Comparison of ENCODE assay signal across 8 cellular contexts in the genomic region with DNA sequence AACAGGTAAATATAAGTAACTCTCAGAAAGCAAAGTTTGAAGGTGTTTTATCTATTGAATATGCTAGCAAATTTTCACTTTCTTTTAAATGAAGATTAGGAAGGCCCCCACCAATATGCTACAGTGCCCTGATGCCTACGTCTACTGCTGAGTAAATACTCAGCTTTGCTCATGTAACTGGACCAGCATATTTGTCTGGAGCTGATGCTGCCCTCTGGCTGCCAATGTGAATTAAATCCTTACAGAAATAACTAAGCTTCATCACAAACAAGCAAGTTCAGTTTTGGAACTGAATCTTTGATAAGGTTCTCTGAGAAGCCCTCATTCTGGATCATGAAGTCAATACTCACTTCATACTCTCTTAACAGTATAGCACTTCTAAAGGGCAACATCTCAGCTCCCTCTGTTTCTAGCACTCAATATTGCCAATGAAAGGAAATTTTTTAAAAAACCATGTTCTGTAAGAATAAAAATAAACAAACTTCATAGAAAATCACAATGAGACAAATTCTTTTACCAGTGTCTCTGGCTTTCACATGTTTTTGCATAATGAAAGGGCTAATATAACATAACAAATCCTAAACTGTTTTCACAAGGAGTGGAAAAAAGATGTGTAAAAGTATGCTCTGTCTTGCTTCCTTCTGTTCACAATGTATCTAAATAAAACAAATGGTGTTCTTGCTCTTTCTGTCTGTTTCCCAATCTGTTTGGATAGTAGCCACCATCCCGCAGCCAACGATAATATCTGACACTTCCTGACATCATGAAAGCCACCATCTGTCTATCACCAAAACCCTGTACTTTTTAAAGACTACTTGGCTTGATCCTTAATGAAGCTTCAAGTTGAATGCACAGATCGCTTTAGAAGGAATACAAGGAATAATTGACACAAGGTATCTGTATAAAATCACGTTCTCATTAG.
DNase-seq lines count a peak whose midpoint lies in the region; ATAC-seq and TF ChIP-seq lines count a peak whose summit lies in the region.

No MANE protein-coding gene starts in this region.

- H3K27ac ChIP-seq in thyroid gland = no peak overlapping the region

- intact Hi-C loops in thyroid gland (cut with DNase I) = no loop called here
- intact Hi-C loops in lower leg skin (cut with DNase I; ENCODE audit: low total_unique reads) = no loop called here

- H3K4me1 ChIP-seq in thyroid gland = no peaks in the 10 kb centered on the region

- in situ Hi-C loops in G401 (cut with HindIII; ENCODE audit: low sequenced_read_pairs) = no loop called here

- H3K9me3 ChIP-seq in thyroid gland = no peaks in the 10 kb centered on the region

- TF ChIP-seq POLR2A in thyroid gland (IDR thresholded peaks at IDR 0.05) = no peak
- no peak for TF ChIP-seq POLR2A in lower leg skin (IDR thresholded peaks at IDR 0.05)

- TF ChIP-seq CTCF in thyroid gland (IDR thresholded peaks at IDR 0.05) (peak in 4 of 6 experiments; percentile 15 to 52 (median 38)), lower leg skin (IDR thresholded peaks at IDR 0.05) (no peak)

- H3K27me3 ChIP-seq in thyroid gland = no peaks in the 10 kb centered on the region

- ATAC-seq in GM19397 (IDR thresholded peaks at IDR 0.05; ENCODE audit: unreplicated experiment) = no peak

- 56 to 57% methylated on average over 5 of the region's 5 CpGs for WGBS in thyroid gland, 2 donors
- 47 to 49% methylated on average over 5 of the region's 5 CpGs for WGBS in lower leg skin, 2 donors

- H3K36me3 ChIP-seq in thyroid gland = no peaks in the 10 kb centered on the region

- H3K4me3 ChIP-seq in thyroid gland (replicated peaks in 1 of 3) (no peak overlapping the region), lower leg skin (ENCODE audit: low read depth, poor library complexity, severe bottlenecking) (no peak overlapping the region)

- DNase-seq in G401 (ENCODE audit: low spot score) (peak; percentile 99), NCI-H2081 treated with DMSO at 0.1 percent for 48 hours (lab: John Stamatoyannopoulos, UW) (peak; percentile 49), astrocyte of the hippocampus (ENCODE audit: low read depth, low spot score) (peak; percentile 84), iPS-NIHi7 (ENCODE audit: extremely low spot score) (peak; percentile 26), thyroid gland (peak; percentile 21 to 34), lower leg skin (ENCODE audit: low spot score in 2 of 2) (no peak)
- no peak for DNase-seq in stimulated activated CD4-positive, alpha-beta T cell treated with anti-CD3 and anti-CD28 coated beads, Interleukin-4, amount 100 ng/mL, for 24 hours

Comparison
In these comparisons a context has a peak if more than half of its experiments do, and no peak if none do; other contexts are left out.
1. DNase-seq: peak in G401 (single experiment), NCI-H2081 treated with DMSO at 0.1 percent for 48 hours (single experiment), astrocyte of the hippocampus (single experiment), iPS-NIHi7 (single experiment) and thyroid gland (2 of 2); none in lower leg skin (0 of 2) and stimulated activated CD4-positive, alpha-beta T cell treated with anti-CD3 and anti-CD28 coated beads, Interleukin-4, amount 100 ng/mL, for 24 hours (single experiment).
2. CTCF ChIP-seq: peak in thyroid gland (4 of 6); none in lower leg skin (0 of 3).